8 cellular contexts compared by ENCODE assay signal in genomic region chr2:190979906-190980629, GRCh38. TPM values are rescaled to one million over a fixed set of nuclear protein-coding genes. Genes with fewer than 3 reads are reported as not detected.
DNase-seq lines count a peak whose midpoint lies in the region; ATAC-seq and TF ChIP-seq lines count a peak whose summit lies in the region.

No MANE protein-coding gene starts in this region.

- DNase-seq in activated CD8-positive, alpha-beta memory T cell treated with anti-CD3 and anti-CD28 coated beads, Interleukin-2, amount 10 ng/mL, durations not matched to agents 7 days and 5 days = no peak
- DNase-seq in activated CD8-positive, alpha-beta memory T cell treated with anti-CD3 and anti-CD28 coated beads for 24 hours = no peak
- DNase-seq in activated T-helper 2 cell treated with anti-CD3 and anti-CD28 coated beads, Interferon-gamma antibody, Interleukin-2, Interleukin-4, amounts not matched to agents 10 μg/mL and 5 μg/mL and 100 μg/mL, durations not matched to agents 14 hours and 24 hours and 36 hours (ENCODE audit: low spot score) = no peak
- DNase-seq in immature natural killer cell (no peak), upper lobe of left lung (peak in 1 of 2 donors; percentile 91), HT-29 (ENCODE audit: low spot score) (no peak), putamen (ENCODE audit: low spot score) (no peak), NCI-H446 treated with DMSO at 0.1 percent for 48 hours (lab: John Stamatoyannopoulos, UW) (no peak)

- peak overlapping the region in 1 of 4 donors; percentile 30 for H3K4me3 ChIP-seq in upper lobe of left lung

- TF ChIP-seq EP300 in upper lobe of left lung (IDR thresholded peaks at IDR 0.05) = no peak

- intact Hi-C loops in activated T-helper 2 cell treated with anti-CD3 and anti-CD28 coated beads, Interferon-gamma antibody, Interleukin-2, Interleukin-4, amounts not matched to agents 10 μg/mL and 5 μg/mL and 100 μg/mL, durations not matched to agents 14 hours and 24 hours and 36 hours (cut with micrococcal nuclease) = no loop called here

- no peaks in the 10 kb centered on the region for H3K9me3 ChIP-seq in upper lobe of left lung

- peaks cover 93% of the 10 kb centered on the region for H3K36me3 Mint-ChIP-seq in activated CD8-positive, alpha-beta memory T cell treated with anti-CD3 and anti-CD28 coated beads, Interleukin-2, amount 10 ng/mL, durations not matched to agents 7 days and 5 days
- H3K36me3 Mint-ChIP-seq in activated T-helper 2 cell treated with anti-CD3 and anti-CD28 coated beads, Interferon-gamma antibody, Interleukin-2, Interleukin-4, amounts not matched to agents 10 μg/mL and 5 μg/mL and 100 μg/mL, durations not matched to agents 14 hours and 24 hours and 36 hours (ENCODE audit: low read depth) = peaks cover 96% of the 10 kb centered on the region
- peaks cover 58 to 92% (median 66%) of the 10 kb centered on the region in 3 donors for H3K36me3 Mint-ChIP-seq in immature natural killer cell

- peaks cover 56% of the 10 kb centered on the region for H3K4me1 Mint-ChIP-seq in activated CD8-positive, alpha-beta memory T cell treated with anti-CD3 and anti-CD28 coated beads, Interleukin-2, amount 10 ng/mL, durations not matched to agents 7 days and 5 days
- peaks cover 61% of the 10 kb centered on the region for H3K4me1 Mint-ChIP-seq in activated T-helper 2 cell treated with anti-CD3 and anti-CD28 coated beads, Interferon-gamma antibody, Interleukin-2, Interleukin-4, amounts not matched to agents 10 μg/mL and 5 μg/mL and 100 μg/mL, durations not matched to agents 14 hours and 24 hours and 36 hours (ENCODE audit: low read depth)
- peaks cover 4 to 12% of the 10 kb centered on the region in 2 donors for H3K4me1 Mint-ChIP-seq in immature natural killer cell

- CTCF ChIA-PET in activated CD8-positive, alpha-beta memory T cell treated with anti-CD3 and anti-CD28 coated beads, Interleukin-2, amount 10 ng/mL, durations not matched to agents 7 days and 5 days (lab: Charles Lee) = interaction anchor here (1.0 to 1.6 kb wide), 3 partner anchors 10 to 17 kb away, joined by 3 to 4 read pairs (median 3); no protein-coding TSS in a partner anchor

- H3K27me3 Mint-ChIP-seq in activated CD8-positive, alpha-beta memory T cell treated with anti-CD3 and anti-CD28 coated beads, Interleukin-2, amount 10 ng/mL, durations not matched to agents 7 days and 5 days = no peaks in the 10 kb centered on the region
- no peaks in the 10 kb centered on the region for H3K27me3 Mint-ChIP-seq in activated T-helper 2 cell treated with anti-CD3 and anti-CD28 coated beads, Interferon-gamma antibody, Interleukin-2, Interleukin-4, amounts not matched to agents 10 μg/mL and 5 μg/mL and 100 μg/mL, durations not matched to agents 14 hours and 24 hours and 36 hours (ENCODE audit: low read depth)
- peaks cover 0 to 2% (median 2%) of the 10 kb centered on the region in 3 donors for H3K27me3 Mint-ChIP-seq in immature natural killer cell (ENCODE audit: low read depth in 3 of 3)

- 19 to 30% methylated on average over 7 to 13 of the region's 14 CpGs for WGBS in upper lobe of left lung, 2 donors

- no peak overlapping the region for H3K4me3 Mint-ChIP-seq in activated CD8-positive, alpha-beta memory T cell treated with anti-CD3 and anti-CD28 coated beads, Interleukin-2, amount 10 ng/mL, durations not matched to agents 7 days and 5 days
- no peak overlapping the region for H3K4me3 Mint-ChIP-seq in activated T-helper 2 cell treated with anti-CD3 and anti-CD28 coated beads, Interferon-gamma antibody, Interleukin-2, Interleukin-4, amounts not matched to agents 10 μg/mL and 5 μg/mL and 100 μg/mL, durations not matched to agents 14 hours and 24 hours and 36 hours (ENCODE audit: low read depth)
- no peak overlapping the region for H3K4me3 Mint-ChIP-seq in immature natural killer cell

- H3K9me3 Mint-ChIP-seq in activated CD8-positive, alpha-beta memory T cell treated with anti-CD3 and anti-CD28 coated beads, Interleukin-2, amount 10 ng/mL, durations not matched to agents 7 days and 5 days (ENCODE audit: low read depth) = no peaks in the 10 kb centered on the region
- H3K9me3 Mint-ChIP-seq in activated T-helper 2 cell treated with anti-CD3 and anti-CD28 coated beads, Interferon-gamma antibody, Interleukin-2, Interleukin-4, amounts not matched to agents 10 μg/mL and 5 μg/mL and 100 μg/mL, durations not matched to agents 14 hours and 24 hours and 36 hours = no peaks in the 10 kb centered on the region
- H3K9me3 Mint-ChIP-seq in immature natural killer cell = no peaks in the 10 kb centered on the region

- H3K4me1 ChIP-seq in upper lobe of left lung = peaks cover 15 to 27% (median 19%) of the 10 kb centered on the region in 4 donors

- TF ChIP-seq POLR2A in upper lobe of left lung (IDR thresholded peaks at IDR 0.05) = no peak

- no peak for ATAC-seq in activated CD8-positive, alpha-beta memory T cell treated with anti-CD3 and anti-CD28 coated beads, Interleukin-2, amount 10 ng/mL, durations not matched to agents 7 days and 5 days
- peak; percentile 62 to 93 for ATAC-seq in upper lobe of left lung (ENCODE audit: low FRiP score in 2 of 2)

- no peak for TF ChIP-seq CTCF in upper lobe of left lung (IDR thresholded peaks at IDR 0.05)

- peaks cover 61 to 98% (median 77%) of the 10 kb centered on the region in 4 donors for H3K36me3 ChIP-seq in upper lobe of left lung

- H3K27ac Mint-ChIP-seq in activated CD8-positive, alpha-beta memory T cell treated with anti-CD3 and anti-CD28 coated beads, Interleukin-2, amount 10 ng/mL, durations not matched to agents 7 days and 5 days = peak overlapping the region; percentile 47
- H3K27ac Mint-ChIP-seq in activated T-helper 2 cell treated with anti-CD3 and anti-CD28 coated beads, Interferon-gamma antibody, Interleukin-2, Interleukin-4, amounts not matched to agents 10 μg/mL and 5 μg/mL and 100 μg/mL, durations not matched to agents 14 hours and 24 hours and 36 hours = peak overlapping the region; percentile 87
- peak overlapping the region; percentile 34 to 75 (median 54) for H3K27ac Mint-ChIP-seq in immature natural killer cell

- no peaks in the 10 kb centered on the region for H3K27me3 ChIP-seq in upper lobe of left lung

- peak overlapping the region; percentile 33 to 79 (median 66) for H3K27ac ChIP-seq in upper lobe of left lung

RNA-seq across cellular contexts. Expression of gene STAT1, which starts 33.9 kb away (rescaled TPM):
- 100 to 1,000 TPM; 385 to 515 TPM for total RNA-seq in activated CD8-positive, alpha-beta memory T cell treated with anti-CD3 and anti-CD28 coated beads, Interleukin-2, amount 10 ng/mL, durations not matched to agents 7 days and 5 days
- 135 and 139 TPM in 2 replicates for total RNA-seq in activated T-helper 2 cell treated with anti-CD3 and anti-CD28 coated beads, Interferon-gamma antibody, Interleukin-2, Interleukin-4, amounts not matched to agents 10 μg/mL and 5 μg/mL and 100 μg/mL, durations not matched to agents 14 hours and 24 hours and 36 hours
- polyA plus RNA-seq in immature natural killer cell = 100 to 1,000 TPM in 1 of 3 donors, 10 to 100 TPM in 2; 79.4 to 121 (median 99.4) TPM
- total RNA-seq in upper lobe of left lung = 100 to 1,000 TPM in 2 of 6 donors, 10 to 100 TPM in 4; 69.3 to 120 (median 83.1) TPM
- total RNA-seq in HT-29 (2014; rRNA removed; shearing (Covaris generic)) = 44.0 and 52.8 TPM in 2 replicates
